4 cellular contexts compared by ENCODE assay signal in the genomic region with DNA sequence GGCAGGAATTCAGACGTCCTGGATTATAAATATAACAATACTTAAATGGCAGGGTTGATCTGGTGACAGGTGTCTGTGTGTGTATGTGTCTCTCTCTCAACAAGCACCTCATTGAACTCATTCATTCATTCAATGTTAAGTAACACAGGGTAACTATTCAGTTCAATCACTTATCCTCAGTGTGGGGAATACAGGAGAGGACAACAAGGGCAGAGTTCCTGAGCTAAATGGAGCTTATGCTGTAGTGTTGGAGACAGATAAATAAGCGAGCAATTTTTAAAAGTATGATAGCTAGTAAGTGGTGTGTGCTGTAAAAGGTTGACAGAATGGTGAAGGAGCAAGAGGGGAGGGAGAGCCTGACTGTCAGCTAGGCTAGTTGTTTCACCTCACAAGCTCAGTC.
A peak's percentile ranks its signal among the peaks of the same experiment; 100 is the strongest.
TF ChIP-seq lines count a peak whose summit lies in the region.

No MANE protein-coding gene starts in this region.

TF ChIP-seq in SK-N-SH, 30 proteins besides CTCF, POLR2A, EP300 and RAD21:
- TF ChIP-seq, protein P1, sequence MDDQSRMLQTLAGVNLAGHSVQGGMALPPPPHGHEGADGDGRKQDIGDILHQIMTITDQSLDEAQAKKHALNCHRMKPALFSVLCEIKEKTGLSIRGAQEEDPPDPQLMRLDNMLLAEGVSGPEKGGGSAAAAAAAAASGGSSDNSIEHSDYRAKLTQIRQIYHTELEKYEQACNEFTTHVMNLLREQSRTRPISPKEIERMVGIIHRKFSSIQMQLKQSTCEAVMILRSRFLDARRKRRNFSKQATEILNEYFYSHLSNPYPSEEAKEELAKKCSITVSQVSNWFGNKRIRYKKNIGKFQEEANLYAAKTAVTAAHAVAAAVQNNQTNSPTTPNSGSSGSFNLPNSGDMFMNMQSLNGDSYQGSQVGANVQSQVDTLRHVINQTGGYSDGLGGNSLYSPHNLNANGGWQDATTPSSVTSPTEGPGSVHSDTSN (IDR thresholded peaks at IDR 0.05) = no peak
- TF ChIP-seq RXRA (IDR thresholded peaks at IDR 0.05; ENCODE audit: borderline replicate concordance, low read depth) (no peak), TCF12 (IDR thresholded peaks at IDR 0.05) (no peak), GATA2 (CRISPR knock-in tag; IDR thresholded peaks at IDR 0.05) (no peak), FOXJ3 (CRISPR knock-in tag; IDR thresholded peaks at IDR 0.05) (no peak), MXI1 (IDR thresholded peaks at IDR 0.05; ENCODE audit: low read depth, low read length) (no peak)

TF ChIP-seq in SK-N-SH treated with all-trans-retinoic acid at 6 μM for 48 hours, 23 proteins besides CTCF, POLR2A, EP300 and RAD21:
- TF ChIP-seq BACH2 (CRISPR knock-in tag; IDR thresholded peaks at IDR 0.05; ENCODE audit: borderline replicate concordance) (no peak), ZC3H10 (CRISPR knock-in tag; IDR thresholded peaks at IDR 0.05) (no peak), GLIS3 (CRISPR knock-in tag; IDR thresholded peaks at IDR 0.05) (no peak), PPARA (CRISPR knock-in tag; IDR thresholded peaks at IDR 0.05; ENCODE audit: borderline replicate concordance) (no peak), ARNTL (CRISPR knock-in tag; IDR thresholded peaks at IDR 0.05; ENCODE audit: borderline replicate concordance, low read depth) (no peak), ZFP30 (CRISPR knock-in tag; IDR thresholded peaks at IDR 0.05) (no peak)
- TF ChIP-seq, protein P2, sequence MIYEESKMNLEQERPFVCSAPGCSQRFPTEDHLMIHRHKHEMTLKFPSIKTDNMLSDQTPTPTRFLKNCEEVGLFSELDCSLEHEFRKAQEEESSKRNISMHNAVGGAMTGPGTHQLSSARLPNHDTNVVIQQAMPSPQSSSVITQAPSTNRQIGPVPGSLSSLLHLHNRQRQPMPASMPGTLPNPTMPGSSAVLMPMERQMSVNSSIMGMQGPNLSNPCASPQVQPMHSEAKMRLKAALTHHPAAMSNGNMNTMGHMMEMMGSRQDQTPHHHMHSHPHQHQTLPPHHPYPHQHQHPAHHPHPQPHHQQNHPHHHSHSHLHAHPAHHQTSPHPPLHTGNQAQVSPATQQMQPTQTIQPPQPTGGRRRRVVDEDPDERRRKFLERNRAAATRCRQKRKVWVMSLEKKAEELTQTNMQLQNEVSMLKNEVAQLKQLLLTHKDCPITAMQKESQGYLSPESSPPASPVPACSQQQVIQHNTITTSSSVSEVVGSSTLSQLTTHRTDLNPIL (CRISPR knock-in tag; IDR thresholded peaks at IDR 0.05; ENCODE audit: low read depth) = no peak

TF ChIP-seq in GM12878, 131 proteins besides CTCF, POLR2A, EP300 and RAD21:
- TF ChIP-seq ZNF24 (IDR thresholded peaks at IDR 0.05) = 0 out of 2 replicates have a peak, but pooled peaks have one; percentile 20
- no peak for TF ChIP-seq NBN (IDR thresholded peaks at IDR 0.05)
- no peak for TF ChIP-seq IKZF1 (conservative IDR thresholded peaks at IDR 0.05)
- no peak for TF ChIP-seq ETV6 (conservative IDR thresholded peaks at IDR 0.05 in 1 of 2, IDR thresholded peaks at IDR 0.05 in 1 of 2; ENCODE audit: borderline replicate concordance in 1 of 2, low read depth in 1 of 2)
- no peak for TF ChIP-seq PML (IDR thresholded peaks at IDR 0.05; ENCODE audit: low read length)
- TF ChIP-seq SREBF1 (IDR thresholded peaks at IDR 0.05; ENCODE audit: low read length) = no peak

TF ChIP-seq in neural cell, 6 proteins besides CTCF, POLR2A, EP300 and RAD21:
- TF ChIP-seq, protein P3, sequence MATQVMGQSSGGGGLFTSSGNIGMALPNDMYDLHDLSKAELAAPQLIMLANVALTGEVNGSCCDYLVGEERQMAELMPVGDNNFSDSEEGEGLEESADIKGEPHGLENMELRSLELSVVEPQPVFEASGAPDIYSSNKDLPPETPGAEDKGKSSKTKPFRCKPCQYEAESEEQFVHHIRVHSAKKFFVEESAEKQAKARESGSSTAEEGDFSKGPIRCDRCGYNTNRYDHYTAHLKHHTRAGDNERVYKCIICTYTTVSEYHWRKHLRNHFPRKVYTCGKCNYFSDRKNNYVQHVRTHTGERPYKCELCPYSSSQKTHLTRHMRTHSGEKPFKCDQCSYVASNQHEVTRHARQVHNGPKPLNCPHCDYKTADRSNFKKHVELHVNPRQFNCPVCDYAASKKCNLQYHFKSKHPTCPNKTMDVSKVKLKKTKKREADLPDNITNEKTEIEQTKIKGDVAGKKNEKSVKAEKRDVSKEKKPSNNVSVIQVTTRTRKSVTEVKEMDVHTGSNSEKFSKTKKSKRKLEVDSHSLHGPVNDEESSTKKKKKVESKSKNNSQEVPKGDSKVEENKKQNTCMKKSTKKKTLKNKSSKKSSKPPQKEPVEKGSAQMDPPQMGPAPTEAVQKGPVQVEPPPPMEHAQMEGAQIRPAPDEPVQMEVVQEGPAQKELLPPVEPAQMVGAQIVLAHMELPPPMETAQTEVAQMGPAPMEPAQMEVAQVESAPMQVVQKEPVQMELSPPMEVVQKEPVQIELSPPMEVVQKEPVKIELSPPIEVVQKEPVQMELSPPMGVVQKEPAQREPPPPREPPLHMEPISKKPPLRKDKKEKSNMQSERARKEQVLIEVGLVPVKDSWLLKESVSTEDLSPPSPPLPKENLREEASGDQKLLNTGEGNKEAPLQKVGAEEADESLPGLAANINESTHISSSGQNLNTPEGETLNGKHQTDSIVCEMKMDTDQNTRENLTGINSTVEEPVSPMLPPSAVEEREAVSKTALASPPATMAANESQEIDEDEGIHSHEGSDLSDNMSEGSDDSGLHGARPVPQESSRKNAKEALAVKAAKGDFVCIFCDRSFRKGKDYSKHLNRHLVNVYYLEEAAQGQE (IDR thresholded peaks at IDR 0.05; ENCODE audit: borderline replicate concordance) = peak; percentile 67
- peak; percentile 38 for TF ChIP-seq MXI1 (conservative IDR thresholded peaks at IDR 0.05; ENCODE audit: poor library complexity, severe bottlenecking)
- no peak for TF ChIP-seq TAF1 (IDR thresholded peaks at IDR 0.05; ENCODE audit: low read depth)
- TF ChIP-seq SMC3 (conservative IDR thresholded peaks at IDR 0.05; ENCODE audit: poor library complexity) = no peak
- peak; percentile 98 for TF ChIP-seq POLR2AphosphoS5 (IDR thresholded peaks at IDR 0.05)
- no peak for TF ChIP-seq EZH2 (IDR thresholded peaks at IDR 0.05; ENCODE audit: borderline replicate concordance, insufficient read depth, low read length, poor library complexity, severe bottlenecking)
